Comparison of ENCODE assay signal across 22 cellular contexts in genomic region chr1:70922196-70922595, GRCh38.
"Had no signal": no experiment of that assay in that cellular context is flagged by ENCODE, and none has a peak within 500 bp of the region (broad histone marks: within the 10 kb centered on the region; RNA-seq: fewer than 3 reads in every experiment).

No MANE protein-coding gene starts in this region.

- H3K27ac Mint-ChIP-seq: mesothelial cell of epicardium; natural killer cell; stimulated activated naive B cell treated with anti-CD40 and anti-IgM and Interleukin-4, amounts not matched to agents 10 μg/mL and 1 μg/mL and 100 μg/mL, for 72 hours had no signal

- H3K4me3 ChIP-seq: coronary artery, heart left ventricle, sigmoid colon, skin epidermis, stomach, thoracic aorta had no signal

- H3K4me3 Mint-ChIP-seq: mesothelial cell of epicardium; natural killer cell; neural crest cell; stimulated activated naive B cell treated with anti-CD40 and anti-IgM and Interleukin-4, amounts not matched to agents 10 μg/mL and 1 μg/mL and 100 μg/mL, for 72 hours had no signal

- H3K27ac ChIP-seq: coronary artery, heart left ventricle, sigmoid colon, skin epidermis, stomach, thoracic aorta had no signal

- H3K36me3 Mint-ChIP-seq: mesothelial cell of epicardium; stimulated activated naive B cell treated with anti-CD40 and anti-IgM and Interleukin-4, amounts not matched to agents 10 μg/mL and 1 μg/mL and 100 μg/mL, for 72 hours had no signal

- H3K4me1 ChIP-seq: heart left ventricle, sigmoid colon, stomach had no signal

- H3K36me3 ChIP-seq: heart left ventricle, sigmoid colon, stomach, thoracic aorta had no signal

- ATAC-seq: esophagus mucosa; heart left ventricle; left lobe of liver; natural killer cell; stimulated activated naive B cell treated with anti-CD40 and anti-IgM and Interleukin-4, amounts not matched to agents 10 μg/mL and 1 μg/mL and 100 μg/mL, for 72 hours had no signal

- H3K4me1 Mint-ChIP-seq: mesothelial cell of epicardium; natural killer cell; neural crest cell; stimulated activated naive B cell treated with anti-CD40 and anti-IgM and Interleukin-4, amounts not matched to agents 10 μg/mL and 1 μg/mL and 100 μg/mL, for 72 hours had no signal

- FAIRE-seq: endometrium, frontal cortex had no signal

- H3K27me3 Mint-ChIP-seq: stimulated activated naive B cell treated with anti-CD40 and anti-IgM and Interleukin-4, amounts not matched to agents 10 μg/mL and 1 μg/mL and 100 μg/mL, for 72 hours had no signal

- DNase-seq: effector CD4-positive, alpha-beta T cell; heart left ventricle; hippocampal formation; islet precursor cell; natural killer cell; posterior cingulate gyrus; sigmoid colon; stimulated activated CD4-positive, alpha-beta T cell treated with anti-CD3 and anti-CD28 coated beads, Interleukin-2, amount 100 ng/mL, for 24 hours; stimulated activated CD4-positive, alpha-beta T cell treated with anti-CD3 and anti-CD28 coated beads, Interleukin-4, amount 100 ng/mL, for 4 hours; stimulated activated naive B cell treated with anti-CD40 and anti-IgM and Interleukin-4, amounts not matched to agents 10 μg/mL and 1 μg/mL and 100 μg/mL, for 72 hours; stomach; substantia nigra; trophoblast cell had no signal

- H3K27me3 ChIP-seq: heart left ventricle, sigmoid colon, stomach had no signal

- H3K9me3 Mint-ChIP-seq: natural killer cell had no signal

- H3K9me3 ChIP-seq: sigmoid colon, thoracic aorta had no signal
